ENCODE assay signal across 7 cellular contexts in the genomic region with DNA sequence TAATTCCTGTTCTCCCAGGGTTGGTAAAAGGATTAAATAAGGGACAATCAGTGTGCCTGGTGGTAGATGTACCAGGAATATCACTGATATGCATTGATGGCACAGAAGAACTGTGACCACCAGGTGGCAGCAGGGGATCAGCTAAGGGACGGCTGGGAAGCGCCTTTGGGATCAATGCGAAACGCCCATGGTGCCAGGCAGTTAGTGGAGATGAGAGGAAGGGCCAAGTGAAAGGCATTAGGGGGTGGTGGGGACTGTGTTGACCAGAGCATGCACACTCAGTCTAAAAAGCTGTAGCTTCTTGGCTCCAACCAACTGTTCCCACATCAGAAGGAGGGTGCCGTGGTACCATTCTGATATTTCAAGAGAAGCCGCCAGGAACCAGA. TPM values are rescaled to one million over a fixed set of nuclear protein-coding genes. Genes with fewer than 3 reads are reported as not detected.
A peak's percentile ranks its signal among the peaks of the same experiment; 100 is the strongest.
DNase-seq lines count a peak whose midpoint lies in the region; ATAC-seq and TF ChIP-seq lines count a peak whose summit lies in the region.

No MANE protein-coding gene starts in this region.

- H3K4me3 ChIP-seq in HCT116 (replicated peaks in 1 of 2; ENCODE audit: low read depth in 1 of 2, low read length in 2 of 2) (no peak overlapping the region), fibroblast of mammary gland (ENCODE audit: control insufficient read depth, low read depth, low read length) (no peak overlapping the region)

- H3K27me3 Mint-ChIP-seq in activated CD4-positive, alpha-beta memory T cell treated with anti-CD3 and anti-CD28 coated beads for 36 hours, result no peaks in the 10 kb centered on the region
- H3K27me3 Mint-ChIP-seq in naive thymus-derived CD8-positive, alpha-beta T cell, result no peaks in the 10 kb centered on the region

- H3K4me1 ChIP-seq in HCT116 (ENCODE audit: control insufficient read depth in 1 of 2, insufficient read depth in 2 of 2, low read length in 2 of 2), result peaks cover 16 to 34% of the 10 kb centered on the region in 2 experiments

- peak; percentile 84 to 97 (median 94) for TF ChIP-seq CTCF in HCT116 (IDR thresholded peaks at IDR 0.05 in 2 of 3, conservative IDR thresholded peaks at IDR 0.05 in 1 of 3; ENCODE audit: borderline replicate concordance in 1 of 3, insufficient read depth in 1 of 3, low read depth in 2 of 3, low read length in 2 of 3)
- peak; percentile 82 for TF ChIP-seq CTCF in fibroblast of mammary gland (conservative IDR thresholded peaks at IDR 0.05; ENCODE audit: control insufficient read depth, insufficient read depth, low read depth, low read length)

- peaks cover 16% of the 10 kb centered on the region for H3K4me1 Mint-ChIP-seq in activated CD4-positive, alpha-beta memory T cell treated with anti-CD3 and anti-CD28 coated beads for 36 hours (ENCODE audit: low read depth)
- H3K4me1 Mint-ChIP-seq in naive thymus-derived CD8-positive, alpha-beta T cell, result peaks cover 0 to 2% (median 0%) of the 10 kb centered on the region in 4 donors

- H3K79me2 ChIP-seq in HCT116 (ENCODE audit: insufficient read depth, low read length), result no peaks in the 10 kb centered on the region

- no peaks in the 10 kb centered on the region for H3K36me3 Mint-ChIP-seq in activated CD4-positive, alpha-beta memory T cell treated with anti-CD3 and anti-CD28 coated beads for 36 hours
- H3K36me3 Mint-ChIP-seq in naive thymus-derived CD8-positive, alpha-beta T cell, result no peaks in the 10 kb centered on the region

- no TSS peak for BruUV-seq in HCT116 (replicated peaks; lab: Mats Ljungman, UMichigan)

- TF ChIP-seq RAD21 in HCT116 (IDR thresholded peaks at IDR 0.05; ENCODE audit: low read depth), result peak; percentile 100

- no peak overlapping the region for H3K4me3 Mint-ChIP-seq in activated CD4-positive, alpha-beta memory T cell treated with anti-CD3 and anti-CD28 coated beads for 36 hours
- H3K4me3 Mint-ChIP-seq in naive thymus-derived CD8-positive, alpha-beta T cell, result no peak overlapping the region

- H3K9me2 ChIP-seq in HCT116 (ENCODE audit: insufficient read depth), result no peaks in the 10 kb centered on the region

- no peak overlapping the region for H3K27ac ChIP-seq in HCT116 (ENCODE audit: low read depth, low read length)

- RAD21 ChIA-PET in HCT116 (lab: Charles Lee; ENCODE audit: low non-redundant PET in 1 of 2, low total read pairs in 2 of 2, uncharacterized antibody in 2 of 2, unreplicated experiment in 2 of 2), result interaction anchor here (0.8 to 2.1 kb wide), 3 partner anchors 139 to 197 kb away, joined by 3 to 7 read pairs (median 4); no protein-coding TSS in a partner anchor

- DNase-seq in EL (peak; percentile 73), HCT116 (ENCODE audit: low read depth, low spot score) (peak; percentile 65), NCI-H226 (peak; percentile 50), fibroblast of mammary gland (ENCODE audit: low read depth) (peak; percentile 76)
- DNase-seq in activated CD4-positive, alpha-beta memory T cell treated with anti-CD3 and anti-CD28 coated beads for 36 hours, result peak; percentile 74
- peak in 8 of 10 donors; percentile 7 to 79 (median 54) for DNase-seq in naive thymus-derived CD8-positive, alpha-beta T cell

- ATAC-seq in HCT116 (peak; percentile 88), GM19351 (IDR thresholded peaks at IDR 0.05; ENCODE audit: unreplicated experiment) (no peak)
- ATAC-seq in naive thymus-derived CD8-positive, alpha-beta T cell, result peak; percentile 50 to 76

- H3K27me3 ChIP-seq in HCT116 (ENCODE audit: insufficient read depth, low read length), result no peaks in the 10 kb centered on the region

- no peak overlapping the region for H3K27ac Mint-ChIP-seq in activated CD4-positive, alpha-beta memory T cell treated with anti-CD3 and anti-CD28 coated beads for 36 hours
- no peak overlapping the region for H3K27ac Mint-ChIP-seq in naive thymus-derived CD8-positive, alpha-beta T cell

- no peak overlapping the region for H2AFZ ChIP-seq in HCT116 (ENCODE audit: low read depth, low read length, poor library complexity, severe bottlenecking)

- intact Hi-C loops in HCT116 (cut with micrococcal nuclease), result loop anchor here (1.0 to 2.0 kb wide), 4 partner anchors 191 to 582 kb away; no protein-coding TSS in a partner anchor
- intact Hi-C loops in activated CD4-positive, alpha-beta memory T cell treated with anti-CD3 and anti-CD28 coated beads for 36 hours (cut with micrococcal nuclease), result loop anchor here (1.0 to 5.0 kb wide), 3 partner anchors 191 to 353 kb away; partner anchors contain the start of gene SLC26A2

- TF ChIP-seq POLR2A in HCT116 (IDR thresholded peaks at IDR 0.05; ENCODE audit: borderline replicate concordance, extremely low read depth, insufficient read depth, insufficient read length), result no peak

- CTCF ChIA-PET in HCT116 (lab: Charles Lee), result interaction anchor here (0.8 to 4.1 kb wide), 11 partner anchors 10 to 354 kb away, joined by 3 to 54 read pairs (median 4); no protein-coding TSS in a partner anchor
- CTCF ChIA-PET in activated CD4-positive, alpha-beta memory T cell treated with anti-CD3 and anti-CD28 coated beads for 36 hours (lab: Charles Lee), result interaction anchor here (0.6 to 16.8 kb wide), 26 partner anchors 9 to 1377 kb away, joined by 3 to 239 read pairs (median 4); partner anchors contain the start of gene SLC26A2

- POLR2A ChIA-PET in HCT116 (lab: Charles Lee), result no interaction called here
- POLR2A ChIA-PET in activated CD4-positive, alpha-beta memory T cell treated with anti-CD3 and anti-CD28 coated beads for 36 hours (lab: Charles Lee), result no interaction called here
- POLR2A ChIA-PET in naive thymus-derived CD8-positive, alpha-beta T cell (lab: Charles Lee), result interaction anchor here (0.6 to 1.3 kb wide), 2 partner anchors 93 to 192 kb away, joined by 3 to 5 read pairs; no protein-coding TSS in a partner anchor

- no peak overlapping the region for H3K4me2 ChIP-seq in HCT116 (ENCODE audit: low read length)

- H3K36me3 ChIP-seq in HCT116 (ENCODE audit: control insufficient read depth in 1 of 2, insufficient read depth in 2 of 2, low read length in 2 of 2), result no peaks in the 10 kb centered on the region

- H4K20me1 ChIP-seq in HCT116 (ENCODE audit: insufficient read depth), result no peaks in the 10 kb centered on the region

- H3K9me3 Mint-ChIP-seq in activated CD4-positive, alpha-beta memory T cell treated with anti-CD3 and anti-CD28 coated beads for 36 hours, result no peaks in the 10 kb centered on the region
- H3K9me3 Mint-ChIP-seq in naive thymus-derived CD8-positive, alpha-beta T cell, result no peaks in the 10 kb centered on the region

- no peak overlapping the region for H3K9ac ChIP-seq in HCT116 (ENCODE audit: low read length)

- no peaks in the 10 kb centered on the region for H3K9me3 ChIP-seq in HCT116 (ENCODE audit: control insufficient read depth in 1 of 2, insufficient read depth in 1 of 2, low read depth in 1 of 2, low read length in 2 of 2)

TF ChIP-seq in HCT116, 20 proteins besides CTCF, POLR2A, EP300 and RAD21:
- TF ChIP-seq SP1 (IDR thresholded peaks at IDR 0.05; ENCODE audit: low read depth) (no peak), POLR2AphosphoS5 (IDR thresholded peaks at IDR 0.05; ENCODE audit: low read depth, low read length) (no peak), ZNF274 (IDR thresholded peaks at IDR 0.05; ENCODE audit: low read depth, low read length) (no peak), CBX3 (IDR thresholded peaks at IDR 0.05; ENCODE audit: low read depth) (no peak), EZH2phosphoT487 (IDR thresholded peaks at IDR 0.05; ENCODE audit: borderline replicate concordance) (no peak), ELF1 (IDR thresholded peaks at IDR 0.05; ENCODE audit: borderline replicate concordance, low read depth) (no peak)
- TF ChIP-seq, protein P1, sequence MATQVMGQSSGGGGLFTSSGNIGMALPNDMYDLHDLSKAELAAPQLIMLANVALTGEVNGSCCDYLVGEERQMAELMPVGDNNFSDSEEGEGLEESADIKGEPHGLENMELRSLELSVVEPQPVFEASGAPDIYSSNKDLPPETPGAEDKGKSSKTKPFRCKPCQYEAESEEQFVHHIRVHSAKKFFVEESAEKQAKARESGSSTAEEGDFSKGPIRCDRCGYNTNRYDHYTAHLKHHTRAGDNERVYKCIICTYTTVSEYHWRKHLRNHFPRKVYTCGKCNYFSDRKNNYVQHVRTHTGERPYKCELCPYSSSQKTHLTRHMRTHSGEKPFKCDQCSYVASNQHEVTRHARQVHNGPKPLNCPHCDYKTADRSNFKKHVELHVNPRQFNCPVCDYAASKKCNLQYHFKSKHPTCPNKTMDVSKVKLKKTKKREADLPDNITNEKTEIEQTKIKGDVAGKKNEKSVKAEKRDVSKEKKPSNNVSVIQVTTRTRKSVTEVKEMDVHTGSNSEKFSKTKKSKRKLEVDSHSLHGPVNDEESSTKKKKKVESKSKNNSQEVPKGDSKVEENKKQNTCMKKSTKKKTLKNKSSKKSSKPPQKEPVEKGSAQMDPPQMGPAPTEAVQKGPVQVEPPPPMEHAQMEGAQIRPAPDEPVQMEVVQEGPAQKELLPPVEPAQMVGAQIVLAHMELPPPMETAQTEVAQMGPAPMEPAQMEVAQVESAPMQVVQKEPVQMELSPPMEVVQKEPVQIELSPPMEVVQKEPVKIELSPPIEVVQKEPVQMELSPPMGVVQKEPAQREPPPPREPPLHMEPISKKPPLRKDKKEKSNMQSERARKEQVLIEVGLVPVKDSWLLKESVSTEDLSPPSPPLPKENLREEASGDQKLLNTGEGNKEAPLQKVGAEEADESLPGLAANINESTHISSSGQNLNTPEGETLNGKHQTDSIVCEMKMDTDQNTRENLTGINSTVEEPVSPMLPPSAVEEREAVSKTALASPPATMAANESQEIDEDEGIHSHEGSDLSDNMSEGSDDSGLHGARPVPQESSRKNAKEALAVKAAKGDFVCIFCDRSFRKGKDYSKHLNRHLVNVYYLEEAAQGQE (IDR thresholded peaks at IDR 0.05; ENCODE audit: low read depth), result no peak

RNA-seq across cellular contexts. Expression of gene ARHGEF37, which starts 55.6 kb away (rescaled TPM):
- total RNA-seq in HCT116 (2021; ENCODE audit: unreplicated experiment), result 7.0 TPM
- polyA plus RNA-seq in HCT116 (2012), result 3.1 and 3.8 TPM in 2 replicates
- total RNA-seq in activated CD4-positive, alpha-beta memory T cell treated with anti-CD3 and anti-CD28 coated beads for 36 hours, result under 1 TPM; 0.69 to 0.77 TPM
- total RNA-seq in naive thymus-derived CD8-positive, alpha-beta T cell, result 1 to 10 TPM in 1 of 2 experiments, not detected in 1; 1.2 TPM
- polyA plus RNA-seq in naive thymus-derived CD8-positive, alpha-beta T cell, result not detected
